In genomic region chr2:241692448-241692847, GRCh38 we compare ENCODE assay signal across 18 cellular contexts. TPM values are rescaled to one million over a fixed set of nuclear protein-coding genes. Genes with fewer than 3 reads are reported as not detected.
DNase-seq lines count a peak whose midpoint lies in the region; ATAC-seq lines count a peak whose summit lies in the region.
"Had no signal": no experiment of that assay in that cellular context is flagged by ENCODE, and none has a peak within 500 bp of the region (broad histone marks: within the 10 kb centered on the region; RNA-seq: fewer than 3 reads in every experiment).

No MANE protein-coding gene starts in this region.

- H3K27me3 ChIP-seq in ACC112 (ENCODE audit: insufficient read depth, low read length) = no peaks in the 10 kb centered on the region
- H3K27me3 ChIP-seq: foreskin keratinocyte had no signal

- H3K4me1 ChIP-seq in ACC112 (ENCODE audit: control insufficient read depth, insufficient read depth, low read length, unreplicated experiment) = peaks cover 21% of the 10 kb centered on the region

- H3K27me3 Mint-ChIP-seq in naive thymus-derived CD8-positive, alpha-beta T cell = no peaks in the 10 kb centered on the region
- H3K27me3 Mint-ChIP-seq: activated naive CD8-positive, alpha-beta T cell treated with anti-CD3 and anti-CD28 coated beads for 36 hours; B cell; progenitor cell of endocrine pancreas; T-cell had no signal

- peak overlapping the region in 1 of 10 donors; percentile 15 for H3K27ac Mint-ChIP-seq in naive thymus-derived CD8-positive, alpha-beta T cell
- H3K27ac Mint-ChIP-seq: activated naive CD8-positive, alpha-beta T cell treated with anti-CD3 and anti-CD28 coated beads for 36 hours; B cell; progenitor cell of endocrine pancreas; T-cell had no signal

- DNase-seq in HK-2 (ENCODE audit: unreplicated experiment) (peak; percentile 64), astrocyte of the hippocampus (ENCODE audit: low read depth, low spot score) (peak; percentile 90), hepatic stellate cell (ENCODE audit: low spot score) (peak; percentile 38), kidney glomerular epithelial cell (lab: John Stamatoyannopoulos, UW) (no peak), NCI-H2196 treated with DMSO at 0.1 percent for 48 hours (lab: John Stamatoyannopoulos, UW; ENCODE audit: unreplicated experiment) (no peak), 8988T (no peak)
- DNase-seq in naive thymus-derived CD8-positive, alpha-beta T cell = no peak
- DNase-seq: activated CD4-positive, CD25-positive, alpha-beta regulatory T cell treated with anti-CD3 and anti-CD28 coated beads, Interleukin-2, amount 50 U/mL, for 72 hours; activated naive CD8-positive, alpha-beta T cell treated with anti-CD3 and anti-CD28 coated beads for 36 hours; DMS79 treated with DMSO at 0.1 percent for 48 hours; islet precursor cell; T-cell had no signal

- no peak overlapping the region for H3K4me3 ChIP-seq in ACC112 (ENCODE audit: low read depth, low read length)
- H3K4me3 ChIP-seq: coronary artery, GM12878 had no signal

- no peak overlapping the region for H2AFZ ChIP-seq in ACC112 (ENCODE audit: low read length, unreplicated experiment)

- no peaks in the 10 kb centered on the region for H3K36me3 ChIP-seq in ACC112 (ENCODE audit: insufficient read depth, low read length)

- POLR2A ChIA-PET in naive thymus-derived CD8-positive, alpha-beta T cell (lab: Charles Lee) = interaction anchor here (0.5 to 1.5 kb wide), 4 partner anchors 10 to 374 kb away, joined by 3 to 6 read pairs (median 4); partner anchors contain the start of gene ING5

- H3K9me3 Mint-ChIP-seq in naive thymus-derived CD8-positive, alpha-beta T cell = no peaks in the 10 kb centered on the region
- H3K9me3 Mint-ChIP-seq: activated naive CD8-positive, alpha-beta T cell treated with anti-CD3 and anti-CD28 coated beads for 36 hours; T-cell had no signal

- H3K27ac ChIP-seq in ACC112 (ENCODE audit: low read depth, low read length) = 0 out of 2 replicates have a peak overlapping the region, but pooled peaks have one; percentile 33
- H3K27ac ChIP-seq: coronary artery, foreskin keratinocyte had no signal

- H3K36me3 Mint-ChIP-seq in naive thymus-derived CD8-positive, alpha-beta T cell = peaks cover 0 to 39% (median 1%) of the 10 kb centered on the region in 3 donors

- ATAC-seq in naive thymus-derived CD8-positive, alpha-beta T cell = no peak
- ATAC-seq: foreskin keratinocyte, GM12878, T-cell had no signal

- H3K4me3 Mint-ChIP-seq in naive thymus-derived CD8-positive, alpha-beta T cell = no peak overlapping the region
- H3K4me3 Mint-ChIP-seq: activated naive CD8-positive, alpha-beta T cell treated with anti-CD3 and anti-CD28 coated beads for 36 hours; B cell; T-cell had no signal

- H3K4me1 Mint-ChIP-seq in naive thymus-derived CD8-positive, alpha-beta T cell = peaks cover 10 to 26% (median 22%) of the 10 kb centered on the region in 4 donors

- H3K79me2 ChIP-seq in ACC112 (ENCODE audit: control insufficient read depth, insufficient read depth, low read length, unreplicated experiment) = peaks cover 22% of the 10 kb centered on the region

RNA-seq across cellular contexts. Expression of gene DTYMK, which starts 5.8 kb away (rescaled TPM):
- total RNA-seq in naive thymus-derived CD8-positive, alpha-beta T cell = 10 to 100 TPM; 19.8 to 21.2 TPM
- 10 to 100 TPM; 36.3 to 40.7 (median 38.6) TPM for polyA plus RNA-seq in naive thymus-derived CD8-positive, alpha-beta T cell

RNA-seq across cellular contexts. Expression of gene ING5, which starts 9.4 kb away (rescaled TPM):
- total RNA-seq in naive thymus-derived CD8-positive, alpha-beta T cell = 10 to 100 TPM; 73.1 to 80.8 TPM
- polyA plus RNA-seq in naive thymus-derived CD8-positive, alpha-beta T cell = 10 to 100 TPM; 16.4 to 23.5 (median 17.4) TPM

RNA-seq across cellular contexts. Expression of gene D2HGDH, which starts 42.0 kb away (rescaled TPM):
- total RNA-seq in naive thymus-derived CD8-positive, alpha-beta T cell = 10 to 100 TPM; 47.6 to 51.6 TPM
- polyA plus RNA-seq in naive thymus-derived CD8-positive, alpha-beta T cell = 1 to 10 TPM; 1.5 to 6.8 (median 2.7) TPM

RNA-seq across cellular contexts. Expression of gene ATG4B, which starts 55.0 kb away (rescaled TPM):
- 100 to 1,000 TPM; 103 to 104 TPM for total RNA-seq in naive thymus-derived CD8-positive, alpha-beta T cell
- polyA plus RNA-seq in naive thymus-derived CD8-positive, alpha-beta T cell = 10 to 100 TPM; 45.8 to 60.1 (median 46.5) TPM

RNA-seq across cellular contexts. Expression of gene THAP4, which starts 55.5 kb away (rescaled TPM):
- 10 to 100 TPM; 28.4 to 31.8 TPM for total RNA-seq in naive thymus-derived CD8-positive, alpha-beta T cell
- 10 to 100 TPM; 29.6 to 58.4 (median 38.9) TPM for polyA plus RNA-seq in naive thymus-derived CD8-positive, alpha-beta T cell

Comparison
In these comparisons a context has a peak if more than half of its experiments do, and no peak if none do; other contexts are left out.
1. DNase-seq: peak in HK-2 (single experiment), astrocyte of the hippocampus (single experiment) and hepatic stellate cell (single experiment); none in kidney glomerular epithelial cell (single experiment), NCI-H2196 treated with DMSO at 0.1 percent for 48 hours (single experiment), naive thymus-derived CD8-positive, alpha-beta T cell (0 of 10) and 8988T (single experiment).